ENCODE assay signal across 17 cellular contexts in genomic region chr15:89293012-89293411, GRCh38.
"Had no signal": no experiment of that assay in that cellular context is flagged by ENCODE, and none has a peak within 500 bp of the region (broad histone marks: within the 10 kb centered on the region; RNA-seq: fewer than 3 reads in every experiment).

No MANE protein-coding gene starts in this region.

- H3K4me3 ChIP-seq: gastrocnemius medialis, left ventricle myocardium inferior, smooth muscle cell, stomach, suprapubic skin, tibial nerve had no signal

- H3K4me1 ChIP-seq: gastrocnemius medialis, left ventricle myocardium inferior, stomach, suprapubic skin, tibial nerve had no signal

- H3K9me3 ChIP-seq: gastrocnemius medialis, left ventricle myocardium inferior, stomach, suprapubic skin, tibial nerve had no signal

- H3K27ac ChIP-seq: epithelial cell of prostate, gastrocnemius medialis, left ventricle myocardium inferior, stomach, suprapubic skin, tibial nerve had no signal

- DNase-seq: activated T-cell treated with anti-CD3 and anti-CD28 coated beads, Interleukin-2, amount 50 U/mL, for 1 hour; aorta; gastrocnemius medialis; hypothalamus; left ventricle myocardium inferior; midbrain; natural killer cell; stimulated activated CD4-positive, alpha-beta T cell treated with anti-CD3 and anti-CD28 coated beads, Interleukin-15, amount 100 ng/mL, for 24 hours; stomach had no signal

- ATAC-seq: activated naive CD4-positive, alpha-beta T cell treated with anti-CD3 and anti-CD28 coated beads, Interleukin-2, amount 50 U/mL, for 72 hours; gastrocnemius medialis; natural killer cell; sciatic nerve; stimulated activated memory B cell treated with anti-CD40 and anti-IgM and Interleukin-4, amounts not matched to agents 10 μg/mL and 1 μg/mL and 100 μg/mL, for 72 hours; WTC11 had no signal

- H3K36me3 ChIP-seq: gastrocnemius medialis, left ventricle myocardium inferior had no signal
